In genomic region chr5:122896598-122897282, GRCh38 we compare ENCODE assay signal across 9 cellular contexts.
DNase-seq lines count a peak whose midpoint lies in the region; ATAC-seq and TF ChIP-seq lines count a peak whose summit lies in the region.
"Had no signal": no experiment of that assay in that cellular context is flagged by ENCODE, and none has a peak within 500 bp of the region (broad histone marks: within the 10 kb centered on the region; RNA-seq: fewer than 3 reads in every experiment).

No MANE protein-coding gene starts in this region.

- no peaks in the 10 kb centered on the region for H3K27me3 Mint-ChIP-seq in nephron progenitor cell (ENCODE audit: low read depth, poor library complexity)
- H3K27me3 Mint-ChIP-seq: activated naive CD8-positive, alpha-beta T cell had no signal

- no peak overlapping the region for H3K9ac ChIP-seq in MM.1S (ENCODE audit: low read length)

- H3K36me3 Mint-ChIP-seq in nephron progenitor cell (ENCODE audit: low read depth): no peaks in the 10 kb centered on the region
- H3K36me3 Mint-ChIP-seq: activated naive CD8-positive, alpha-beta T cell had no signal

- no peaks in the 10 kb centered on the region for H3F3A ChIP-seq in MM.1S (ENCODE audit: insufficient read depth, low read length)

- H3K4me3 Mint-ChIP-seq in nephron progenitor cell: no peak overlapping the region
- H3K4me3 Mint-ChIP-seq: activated naive CD8-positive, alpha-beta T cell had no signal

- no peaks in the 10 kb centered on the region for H3K9me2 ChIP-seq in MM.1S (replicated peaks; ENCODE audit: insufficient read depth, low read length)

- ATAC-seq in HG03108 (IDR thresholded peaks at IDR 0.05; ENCODE audit: unreplicated experiment) (no peak), HG02870 (IDR thresholded peaks at IDR 0.05; ENCODE audit: unreplicated experiment) (no peak), GM18909 (IDR thresholded peaks at IDR 0.05; ENCODE audit: poor library complexity, unreplicated experiment) (no peak)

- H3K4me1 Mint-ChIP-seq in nephron progenitor cell: peaks cover 4% of the 10 kb centered on the region

- no peak overlapping the region for H3K27ac Mint-ChIP-seq in nephron progenitor cell
- H3K27ac Mint-ChIP-seq: activated naive CD8-positive, alpha-beta T cell had no signal

- peak; percentile 50 for DNase-seq in ELR (ENCODE audit: low read depth)
- DNase-seq in MM.1S: peak; percentile 21
- DNase-seq in cardiac fibroblast (ENCODE audit: low read depth in 2 of 2): peak; percentile 56 to 62
- no peak for DNase-seq in nephron progenitor cell
- DNase-seq in COLO668 (lab: John Stamatoyannopoulos, UW; ENCODE audit: unreplicated experiment): no peak

- no peaks in the 10 kb centered on the region for H3K27me3 ChIP-seq in MM.1S (replicated peaks; ENCODE audit: insufficient read depth, low read length)

- H3K4me1 ChIP-seq in MM.1S (ENCODE audit: low read length): no peaks in the 10 kb centered on the region

- no peaks in the 10 kb centered on the region for H3K9me3 Mint-ChIP-seq in nephron progenitor cell

- no peak overlapping the region for H2AFZ ChIP-seq in MM.1S (ENCODE audit: low read length)

- H3K79me2 ChIP-seq in MM.1S (ENCODE audit: low read length): no peaks in the 10 kb centered on the region

- H4K20me1 ChIP-seq in MM.1S (ENCODE audit: insufficient read depth, low read length): no peaks in the 10 kb centered on the region

- H3K4me3 ChIP-seq in MM.1S (ENCODE audit: low read length): no peak overlapping the region
- H3K4me3 ChIP-seq in cardiac fibroblast (replicated peaks in 1 of 2; ENCODE audit: low read depth in 2 of 2, low read length in 2 of 2): no peak overlapping the region

- no peaks in the 10 kb centered on the region for H3K9me3 ChIP-seq in MM.1S (replicated peaks; ENCODE audit: insufficient read depth, low read length)

- H3K27ac ChIP-seq in MM.1S (ENCODE audit: low read length): no peak overlapping the region

- TF ChIP-seq CTCF in MM.1S (IDR thresholded peaks at IDR 0.05; ENCODE audit: low read length) (peak; percentile 42), cardiac fibroblast (IDR thresholded peaks at IDR 0.05; ENCODE audit: low read depth, low read length) (peak; percentile 49), nephron progenitor cell (IDR thresholded peaks at IDR 0.05) (peak; percentile 58)

- no peak overlapping the region for H3K4me2 ChIP-seq in MM.1S (ENCODE audit: low read depth, low read length)

- H3K36me3 ChIP-seq in MM.1S (replicated peaks; ENCODE audit: insufficient read depth, low read length): no peaks in the 10 kb centered on the region

Comparison
In these comparisons a context has a peak if more than half of its experiments do, and no peak if none do; other contexts are left out.
1. DNase-seq: peak in ELR (single experiment), MM.1S (single experiment) and cardiac fibroblast (2 of 2); none in nephron progenitor cell (single experiment) and COLO668 (single experiment).
2. Peak in every context shown above with its lines, with median percentiles within 50 percentile points of each other: CTCF ChIP-seq.